Comparison of ENCODE assay signal across 1 cellular context in the genomic region with DNA sequence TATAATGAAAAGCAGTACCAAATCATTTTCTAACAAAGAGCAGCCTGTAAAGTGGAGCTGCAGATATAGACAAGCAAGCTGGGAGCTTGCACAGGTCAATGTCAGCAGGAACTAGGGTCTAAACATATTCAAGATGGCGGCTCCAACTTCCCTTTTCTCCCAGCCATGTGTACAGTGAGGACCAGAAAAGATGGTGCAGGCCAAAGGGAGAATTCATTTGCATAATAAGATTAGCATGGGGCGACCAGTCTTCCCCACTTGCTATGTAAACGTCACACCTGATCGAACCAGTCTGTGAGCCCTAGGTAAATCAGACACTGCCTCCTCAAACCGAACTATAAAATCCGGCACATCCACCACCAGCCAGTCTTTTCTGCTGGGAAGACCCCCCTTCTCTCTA.
TF ChIP-seq lines count a peak whose summit lies in the region.

No MANE protein-coding gene starts in this region.

TF ChIP-seq in liver, 16 proteins besides CTCF, POLR2A, EP300 and RAD21 (continued from another document):
- TF ChIP-seq, protein P1, sequence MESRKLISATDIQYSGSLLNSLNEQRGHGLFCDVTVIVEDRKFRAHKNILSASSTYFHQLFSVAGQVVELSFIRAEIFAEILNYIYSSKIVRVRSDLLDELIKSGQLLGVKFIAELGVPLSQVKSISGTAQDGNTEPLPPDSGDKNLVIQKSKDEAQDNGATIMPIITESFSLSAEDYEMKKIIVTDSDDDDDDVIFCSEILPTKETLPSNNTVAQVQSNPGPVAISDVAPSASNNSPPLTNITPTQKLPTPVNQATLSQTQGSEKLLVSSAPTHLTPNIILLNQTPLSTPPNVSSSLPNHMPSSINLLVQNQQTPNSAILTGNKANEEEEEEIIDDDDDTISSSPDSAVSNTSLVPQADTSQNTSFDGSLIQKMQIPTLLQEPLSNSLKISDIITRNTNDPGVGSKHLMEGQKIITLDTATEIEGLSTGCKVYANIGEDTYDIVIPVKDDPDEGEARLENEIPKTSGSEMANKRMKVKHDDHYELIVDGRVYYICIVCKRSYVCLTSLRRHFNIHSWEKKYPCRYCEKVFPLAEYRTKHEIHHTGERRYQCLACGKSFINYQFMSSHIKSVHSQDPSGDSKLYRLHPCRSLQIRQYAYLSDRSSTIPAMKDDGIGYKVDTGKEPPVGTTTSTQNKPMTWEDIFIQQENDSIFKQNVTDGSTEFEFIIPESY (IDR thresholded peaks at IDR 0.05): no peak
- TF ChIP-seq YY1 (IDR thresholded peaks at IDR 0.05) (no peak), FOXA2 (IDR thresholded peaks at IDR 0.05) (no peak), RXRA (IDR thresholded peaks at IDR 0.05) (no peak), NR2F2 (IDR thresholded peaks at IDR 0.05) (no peak)
- TF ChIP-seq, protein P2, sequence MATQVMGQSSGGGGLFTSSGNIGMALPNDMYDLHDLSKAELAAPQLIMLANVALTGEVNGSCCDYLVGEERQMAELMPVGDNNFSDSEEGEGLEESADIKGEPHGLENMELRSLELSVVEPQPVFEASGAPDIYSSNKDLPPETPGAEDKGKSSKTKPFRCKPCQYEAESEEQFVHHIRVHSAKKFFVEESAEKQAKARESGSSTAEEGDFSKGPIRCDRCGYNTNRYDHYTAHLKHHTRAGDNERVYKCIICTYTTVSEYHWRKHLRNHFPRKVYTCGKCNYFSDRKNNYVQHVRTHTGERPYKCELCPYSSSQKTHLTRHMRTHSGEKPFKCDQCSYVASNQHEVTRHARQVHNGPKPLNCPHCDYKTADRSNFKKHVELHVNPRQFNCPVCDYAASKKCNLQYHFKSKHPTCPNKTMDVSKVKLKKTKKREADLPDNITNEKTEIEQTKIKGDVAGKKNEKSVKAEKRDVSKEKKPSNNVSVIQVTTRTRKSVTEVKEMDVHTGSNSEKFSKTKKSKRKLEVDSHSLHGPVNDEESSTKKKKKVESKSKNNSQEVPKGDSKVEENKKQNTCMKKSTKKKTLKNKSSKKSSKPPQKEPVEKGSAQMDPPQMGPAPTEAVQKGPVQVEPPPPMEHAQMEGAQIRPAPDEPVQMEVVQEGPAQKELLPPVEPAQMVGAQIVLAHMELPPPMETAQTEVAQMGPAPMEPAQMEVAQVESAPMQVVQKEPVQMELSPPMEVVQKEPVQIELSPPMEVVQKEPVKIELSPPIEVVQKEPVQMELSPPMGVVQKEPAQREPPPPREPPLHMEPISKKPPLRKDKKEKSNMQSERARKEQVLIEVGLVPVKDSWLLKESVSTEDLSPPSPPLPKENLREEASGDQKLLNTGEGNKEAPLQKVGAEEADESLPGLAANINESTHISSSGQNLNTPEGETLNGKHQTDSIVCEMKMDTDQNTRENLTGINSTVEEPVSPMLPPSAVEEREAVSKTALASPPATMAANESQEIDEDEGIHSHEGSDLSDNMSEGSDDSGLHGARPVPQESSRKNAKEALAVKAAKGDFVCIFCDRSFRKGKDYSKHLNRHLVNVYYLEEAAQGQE (IDR thresholded peaks at IDR 0.05): no peak
